In the genomic region with DNA sequence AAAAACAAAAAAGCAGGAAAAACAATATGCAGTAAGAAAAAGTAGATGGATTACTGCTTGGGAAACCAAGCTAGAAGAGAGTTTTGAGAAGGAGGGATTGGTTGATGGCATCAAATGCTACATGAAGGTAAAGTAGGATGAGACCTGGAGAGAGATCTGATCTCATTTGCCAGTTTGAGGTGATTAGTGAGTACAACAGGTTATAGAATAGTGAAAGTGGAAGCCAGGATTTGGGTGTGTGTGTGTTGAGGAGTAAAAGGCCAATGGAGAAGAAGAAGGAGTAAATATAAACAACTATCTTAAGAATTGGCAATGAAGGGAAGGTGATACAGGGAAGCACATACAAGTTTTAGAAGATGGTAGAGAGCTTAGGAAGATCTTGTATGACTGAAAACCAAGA, we compare ENCODE assay signal across 23 cellular contexts.
"Had no signal": no experiment of that assay in that cellular context is flagged by ENCODE, and none has a peak within 500 bp of the region (broad histone marks: within the 10 kb centered on the region; RNA-seq: fewer than 3 reads in every experiment).

No MANE protein-coding gene starts in this region.

- H3K4me1 ChIP-seq: breast epithelium, testis, uterus had no signal

- FAIRE-seq: TTC549 had no signal

- ATAC-seq: activated T-cell treated with anti-CD3 and anti-CD28 coated beads, Interleukin-2, amount 50 U/mL, for 4 hours; left lung had no signal

- H3K9me3 ChIP-seq: adrenal gland, ascending aorta, breast epithelium, left lung, sigmoid colon, testis, uterus had no signal

- H3K27me3 ChIP-seq: adrenal gland, ascending aorta, breast epithelium, left lung, sigmoid colon, spleen, testis, uterus had no signal

- DNase-seq: activated CD4-positive, CD25-positive, alpha-beta regulatory T cell treated with anti-CD3 and anti-CD28 coated beads, Interleukin-2, amount 50 U/mL, for 72 hours; activated CD8-positive, alpha-beta memory T cell treated with anti-CD3 and anti-CD28 coated beads, Interleukin-2, amount 50 U/mL, for 48 hours; activated naive CD4-positive, alpha-beta T cell; activated T-cell treated with anti-CD3 and anti-CD28 coated beads, Interleukin-2, amount 50 U/mL, for 4 hours; adrenal gland; cerebellar nuclear complex; left lung; nucleus accumbens; sigmoid colon; spleen; stimulated activated CD4-positive, alpha-beta T cell treated with anti-CD3 and anti-CD28 coated beads, Interleukin-4, amount 100 ng/mL, for 1 hour; stimulated activated naive CD4-positive, alpha-beta T cell; T-helper 1 cell; testis; trophoblast cell; uterus; WERI-Rb-1 had no signal

- H3K36me3 ChIP-seq: adrenal gland, ascending aorta, breast epithelium, left lung, sigmoid colon, uterus, WERI-Rb-1 had no signal

- H3K4me3 ChIP-seq: adrenal gland, ascending aorta, breast epithelium, coronary artery, left lung, sigmoid colon, spleen, testis, uterus had no signal

- H3K27ac Mint-ChIP-seq: activated naive CD8-positive, alpha-beta T cell; activated T-helper 2 cell treated with anti-CD3 and anti-CD28 coated beads, Interferon-gamma antibody, Interleukin-2, Interleukin-4, amounts not matched to agents 10 μg/mL and 5 μg/mL and 100 μg/mL, durations not matched to agents 14 hours and 24 hours and 36 hours had no signal

- H3K27ac ChIP-seq: ascending aorta, breast epithelium, coronary artery, left lung, sigmoid colon, testis, uterus, WERI-Rb-1 had no signal

- H3K27me3 Mint-ChIP-seq: activated naive CD8-positive, alpha-beta T cell had no signal

- H3K4me3 Mint-ChIP-seq: activated naive CD8-positive, alpha-beta T cell; activated T-cell treated with anti-CD3 and anti-CD28 coated beads, Interleukin-2, amount 50 U/mL, for 4 hours had no signal

- H3K9me3 Mint-ChIP-seq: activated T-cell treated with anti-CD3 and anti-CD28 coated beads, Interleukin-2, amount 50 U/mL, for 4 hours; activated T-helper 2 cell treated with anti-CD3 and anti-CD28 coated beads, Interferon-gamma antibody, Interleukin-2, Interleukin-4, amounts not matched to agents 10 μg/mL and 5 μg/mL and 100 μg/mL, durations not matched to agents 14 hours and 24 hours and 36 hours had no signal
